Comparison of ENCODE assay signal across 36 cellular contexts in the genomic region with DNA sequence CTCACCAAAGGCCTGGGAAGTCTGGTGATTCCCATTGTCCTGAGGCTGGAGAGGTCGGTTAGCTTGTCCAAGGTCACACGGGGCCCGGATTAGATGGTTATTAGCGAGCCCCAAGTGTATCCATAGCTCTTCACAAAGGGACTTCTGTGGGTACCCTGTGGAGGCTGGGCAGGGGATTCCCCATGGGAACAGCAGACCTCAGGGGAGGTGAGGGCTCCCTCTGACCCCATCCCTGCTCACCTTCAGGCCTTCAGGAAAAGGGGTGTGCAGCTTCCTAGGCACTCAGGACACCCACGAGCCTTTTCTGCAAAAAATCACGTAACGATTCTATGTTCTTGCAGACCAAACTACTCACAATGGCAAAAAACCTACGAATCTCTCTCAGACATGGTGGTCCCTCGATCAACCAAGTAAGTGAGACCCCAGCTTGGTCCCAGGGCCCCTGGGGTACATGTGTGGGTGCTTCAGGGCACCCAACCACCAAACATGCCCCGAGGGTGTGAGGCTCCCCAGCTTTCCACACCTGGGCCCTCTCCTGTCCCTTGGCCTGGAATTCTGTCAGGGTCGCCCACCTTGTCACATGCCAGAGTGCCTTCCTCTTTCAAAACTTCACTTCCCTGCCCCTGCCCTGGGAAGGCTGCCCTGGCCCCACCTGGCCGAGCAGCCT. TPM values are rescaled to one million over a fixed set of nuclear protein-coding genes. Genes with fewer than 3 reads are reported as not detected.
"Had no signal": no experiment of that assay in that cellular context is flagged by ENCODE, and none has a peak within 500 bp of the region (broad histone marks: within the 10 kb centered on the region; RNA-seq: fewer than 3 reads in every experiment).

No MANE protein-coding gene starts in this region.

- H3K9ac ChIP-seq: KMS-11 had no signal

- H3K4me1 ChIP-seq: body of pancreas, breast epithelium had no signal

- H3K27me3 ChIP-seq: adrenal gland, body of pancreas, breast epithelium had no signal

- H3K4me3 ChIP-seq: adrenal gland, body of pancreas, breast epithelium, PC-9 had no signal

- H3K4me2 ChIP-seq: KMS-11, PC-9 had no signal

- H3K9me3 ChIP-seq: adrenal gland, body of pancreas, breast epithelium had no signal

- H2AFZ ChIP-seq: PC-9 had no signal

- ATAC-seq: activated CD8-positive, alpha-beta T cell treated with anti-CD3 and anti-CD28 coated beads for 36 hours; activated naive CD4-positive, alpha-beta T cell treated with anti-CD3 and anti-CD28 coated beads, Interleukin-2, amount 50 U/mL, for 72 hours; activated T-cell treated with anti-CD3 and anti-CD28 coated beads, Interleukin-2, amount 50 U/mL, for 72 hours; activated T-helper 17 cell treated with anti-CD3 and anti-CD28 coated beads, Interleukin-2, amount 50 U/mL, for 72 hours; body of pancreas; Right ventricle myocardium inferior had no signal

- H3K36me3 ChIP-seq: breast epithelium had no signal

- H3K27ac ChIP-seq: adrenal gland, body of pancreas, breast epithelium, KMS-11, PC-9, RWPE1, WERI-Rb-1 had no signal

- DNase-seq: activated CD4-positive, alpha-beta T cell treated with anti-CD3 and anti-CD28 coated beads for 1 hour; activated CD4-positive, alpha-beta T cell treated with anti-CD3 and anti-CD28 coated beads, Interleukin-2, amount 10 ng/mL, durations not matched to agents 24 days and 14 days; activated CD4-positive, alpha-beta T cell treated with anti-CD3 and anti-CD28 coated beads, Interleukin-2, amount 50 U/mL, for 4 hours; activated CD4-positive, CD25-positive, alpha-beta regulatory T cell; activated CD8-positive, alpha-beta T cell treated with anti-CD3 and anti-CD28 coated beads for 36 hours; activated gamma-delta T cell treated with Interleukin-2 at 50 U/mL for 16 hours; activated naive CD4-positive, alpha-beta T cell treated with anti-CD3 and anti-CD28 coated beads for 36 hours; activated T-cell treated with anti-CD3 and anti-CD28 coated beads, Interleukin-2, amount 50 U/mL, for 1 hour; activated T-cell treated with anti-CD3 and anti-CD28 coated beads, Interleukin-2, amount 50 U/mL, for 72 hours; body of pancreas; NCI-H1092 treated with DMSO at 0.1 percent for 48 hours; NCI-H1417; NCI-H146; NCI-H187; NCI-H2029 treated with DMSO at 0.1 percent for 48 hours; NCI-H2107; NCI-H2171; NCI-H510A; NCI-H526; NCI-H748 treated with DMSO at 0.1 percent for 48 hours; NK-92 treated with Interleukin-12 subunit alpha and Interleukin-12 subunit beta, amount 100 ng/mL, for 24 hours; PC-9; SIG-M5; T1000; WERI-Rb-1 had no signal

RNA-seq across cellular contexts. Expression of gene ATP6V1C2, which starts 50.9 kb away (rescaled TPM):
- total RNA-seq: activated CD4-positive, alpha-beta T cell treated with anti-CD3 and anti-CD28 coated beads, Interleukin-2, amount 10 ng/mL, durations not matched to agents 24 days and 14 days; activated CD8-positive, alpha-beta memory T cell treated with anti-CD3 and anti-CD28 coated beads for 36 hours; activated CD8-positive, alpha-beta T cell treated with anti-CD3 and anti-CD28 coated beads for 36 hours; activated naive CD4-positive, alpha-beta T cell treated with anti-CD3 and anti-CD28 coated beads for 36 hours; activated T-helper 17 cell treated with anti-CD3 and anti-CD28 coated beads, Interleukin-2, amount 50 U/mL, for 72 hours; M059J; PC-9; T-helper 1 cell treated with Interleukin-12 subunit alpha and Interleukin-12 subunit beta and Interleukin-4 antibody, amounts not matched to agents 30 ng/mL and 1 ng/mL, for 36 hours; T-helper 2 cell treated with Interferon-gamma antibody and Interleukin-4, amounts not matched to agents 100 ng/mL and 5 ng/mL, for 36 hours had no signal
